In the genomic region with DNA sequence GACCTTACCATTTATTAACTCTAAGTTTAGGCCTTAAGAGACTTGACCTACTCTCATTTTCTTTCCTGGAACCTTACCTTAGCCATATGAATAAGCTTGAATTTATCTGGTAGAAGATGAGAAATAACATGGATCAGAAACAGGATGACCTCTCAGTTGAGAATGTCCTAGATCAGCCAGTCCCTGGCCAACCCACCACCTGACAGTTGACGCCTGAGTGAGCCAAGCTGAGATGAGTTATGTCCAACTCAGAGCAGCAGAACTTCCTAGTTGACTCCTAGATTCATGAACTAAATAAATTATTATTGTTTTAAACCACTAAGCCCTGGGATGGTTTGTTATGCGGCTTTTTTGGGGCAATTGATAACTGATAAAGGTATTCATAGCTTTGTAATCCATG, we compare ENCODE assay signal across 3 cellular contexts.
"Had no signal": no experiment of that assay in that cellular context is flagged by ENCODE, and none has a peak within 500 bp of the region (broad histone marks: within the 10 kb centered on the region; RNA-seq: fewer than 3 reads in every experiment).

No MANE protein-coding gene starts in this region.

- H3K4me3 ChIP-seq: GM12878 had no signal

- DNase-seq: GDM1, GF-D8 had no signal

- ATAC-seq: GM12878 had no signal
